Comparison of ENCODE assay signal across 2 cellular contexts in the genomic region with DNA sequence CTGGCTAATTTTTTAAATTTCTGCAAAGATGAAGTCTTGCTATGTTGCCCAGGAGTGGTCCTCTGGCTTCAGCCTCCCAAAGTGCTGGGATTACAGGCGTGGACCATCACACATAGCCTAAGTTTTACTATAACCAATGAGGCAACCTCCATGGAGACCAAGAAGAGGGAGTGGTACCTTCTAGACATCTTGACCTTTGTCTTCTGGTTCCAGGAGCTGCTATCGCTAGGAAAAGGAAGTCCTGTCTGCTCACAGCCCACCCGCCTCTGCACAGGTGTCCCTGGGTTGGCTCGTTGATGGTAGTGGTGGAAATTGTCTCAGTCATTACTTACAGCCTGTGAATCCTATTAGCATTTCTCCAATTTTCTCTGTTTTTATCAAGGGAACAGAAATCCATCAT.
TF ChIP-seq lines count a peak whose summit lies in the region.

No MANE protein-coding gene starts in this region.

TF ChIP-seq in IMR-90, 13 proteins besides CTCF, POLR2A, EP300 and RAD21 (continued from another document):
- TF ChIP-seq, protein P1, sequence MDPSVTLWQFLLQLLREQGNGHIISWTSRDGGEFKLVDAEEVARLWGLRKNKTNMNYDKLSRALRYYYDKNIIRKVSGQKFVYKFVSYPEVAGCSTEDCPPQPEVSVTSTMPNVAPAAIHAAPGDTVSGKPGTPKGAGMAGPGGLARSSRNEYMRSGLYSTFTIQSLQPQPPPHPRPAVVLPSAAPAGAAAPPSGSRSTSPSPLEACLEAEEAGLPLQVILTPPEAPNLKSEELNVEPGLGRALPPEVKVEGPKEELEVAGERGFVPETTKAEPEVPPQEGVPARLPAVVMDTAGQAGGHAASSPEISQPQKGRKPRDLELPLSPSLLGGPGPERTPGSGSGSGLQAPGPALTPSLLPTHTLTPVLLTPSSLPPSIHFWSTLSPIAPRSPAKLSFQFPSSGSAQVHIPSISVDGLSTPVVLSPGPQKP (IDR thresholded peaks at IDR 0.05; ENCODE audit: borderline replicate concordance, low read depth, low read length) = no peak
- TF ChIP-seq CEBPB (IDR thresholded peaks at IDR 0.05; ENCODE audit: low read depth, low read length) (no peak), CHD1 (IDR thresholded peaks at IDR 0.05; ENCODE audit: low read depth, low read length) (no peak), MXI1 (IDR thresholded peaks at IDR 0.05; ENCODE audit: borderline replicate concordance, low read depth, low read length) (no peak), FOS (IDR thresholded peaks at IDR 0.05; ENCODE audit: low read depth, low read length) (no peak), RFX5 (IDR thresholded peaks at IDR 0.05; ENCODE audit: low read depth, low read length) (no peak), RCOR1 (IDR thresholded peaks at IDR 0.05; ENCODE audit: insufficient replicate concordance, low read length) (no peak), BHLHE40 (IDR thresholded peaks at IDR 0.05; ENCODE audit: low read depth, low read length) (no peak)
- TF ChIP-seq, protein P2, sequence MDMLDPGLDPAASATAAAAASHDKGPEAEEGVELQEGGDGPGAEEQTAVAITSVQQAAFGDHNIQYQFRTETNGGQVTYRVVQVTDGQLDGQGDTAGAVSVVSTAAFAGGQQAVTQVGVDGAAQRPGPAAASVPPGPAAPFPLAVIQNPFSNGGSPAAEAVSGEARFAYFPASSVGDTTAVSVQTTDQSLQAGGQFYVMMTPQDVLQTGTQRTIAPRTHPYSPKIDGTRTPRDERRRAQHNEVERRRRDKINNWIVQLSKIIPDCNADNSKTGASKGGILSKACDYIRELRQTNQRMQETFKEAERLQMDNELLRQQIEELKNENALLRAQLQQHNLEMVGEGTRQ (IDR thresholded peaks at IDR 0.05; ENCODE audit: low read depth, low read length) = no peak
TF ChIP-seq in IMR-90: peak in this region for 0.

TF ChIP-seq in HEK293T, 16 proteins besides CTCF, POLR2A, EP300 and RAD21 (continued from another document):
- TF ChIP-seq, protein P3, sequence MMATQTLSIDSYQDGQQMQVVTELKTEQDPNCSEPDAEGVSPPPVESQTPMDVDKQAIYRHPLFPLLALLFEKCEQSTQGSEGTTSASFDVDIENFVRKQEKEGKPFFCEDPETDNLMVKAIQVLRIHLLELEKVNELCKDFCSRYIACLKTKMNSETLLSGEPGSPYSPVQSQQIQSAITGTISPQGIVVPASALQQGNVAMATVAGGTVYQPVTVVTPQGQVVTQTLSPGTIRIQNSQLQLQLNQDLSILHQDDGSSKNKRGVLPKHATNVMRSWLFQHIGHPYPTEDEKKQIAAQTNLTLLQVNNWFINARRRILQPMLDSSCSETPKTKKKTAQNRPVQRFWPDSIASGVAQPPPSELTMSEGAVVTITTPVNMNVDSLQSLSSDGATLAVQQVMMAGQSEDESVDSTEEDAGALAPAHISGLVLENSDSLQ (IDR thresholded peaks at IDR 0.05) = no peak
- TF ChIP-seq HDGF (IDR thresholded peaks at IDR 0.05; ENCODE audit: borderline replicate concordance) (no peak), ELF4 (IDR thresholded peaks at IDR 0.05) (no peak), ARNT (IDR thresholded peaks at IDR 0.05) (no peak), FOXK2 (IDR thresholded peaks at IDR 0.05) (no peak), CTBP1 (IDR thresholded peaks at IDR 0.05; ENCODE audit: borderline replicate concordance) (no peak), SP1 (IDR thresholded peaks at IDR 0.05) (no peak), SUZ12 (IDR thresholded peaks at IDR 0.05) (no peak), TARDBP (IDR thresholded peaks at IDR 0.05) (no peak), LEF1 (IDR thresholded peaks at IDR 0.05; ENCODE audit: borderline replicate concordance) (no peak)
